8 cellular contexts compared by ENCODE assay signal in genomic region chr6:32842690-32843089, GRCh38. TPM values are rescaled to one million over a fixed set of nuclear protein-coding genes. Genes with fewer than 3 reads are reported as not detected.
DNase-seq lines count a peak whose midpoint lies in the region; ATAC-seq, FAIRE-seq and TF ChIP-seq lines count a peak whose summit lies in the region.
"Had no signal": no experiment of that assay in that cellular context is flagged by ENCODE, and none has a peak within 500 bp of the region (broad histone marks: within the 10 kb centered on the region; RNA-seq: fewer than 3 reads in every experiment).

No MANE protein-coding gene starts in this region.

- H3K27ac ChIP-seq in Panc1 (ENCODE audit: low read length): peak overlapping the region; percentile 96; the same call in 1 of the 2 replicates
- peak overlapping the region in 19 of 21 experiments; percentile 9 to 100 (median 98) for H3K27ac ChIP-seq in skin epidermis
- H3K27ac ChIP-seq in coronary artery: peak overlapping the region in 1 of 2 donors; percentile 3

- H3K9me3 ChIP-seq in Panc1 (ENCODE audit: control insufficient read depth, insufficient read depth, low read depth, low read length): no peaks in the 10 kb centered on the region

- in situ Hi-C loops in Panc1 (cut with HindIII; ENCODE audit: low pct_unique_long_range_greater_than_20kb, low sequenced_read_pairs): no loop called here

- H3K27me3 ChIP-seq in Panc1 (ENCODE audit: control insufficient read depth, insufficient read depth, low read length): no peaks in the 10 kb centered on the region

- TF ChIP-seq POLR2A in GM12891 (IDR thresholded peaks at IDR 0.05; ENCODE audit: low read depth, low read length): 0 out of 2 replicates have a peak, but pooled peaks have one; percentile 20

- peak overlapping the region in 1 of 2 experiments; percentile 77; a peak in 1 of 4 replicates for H3K4me3 ChIP-seq in Panc1 (ENCODE audit: low read depth in 2 of 2, low read length in 2 of 2)
- H3K4me3 ChIP-seq in fibroblast of villous mesenchyme (ENCODE audit: low read depth, low read length): peak overlapping the region; percentile 96
- H3K4me3 ChIP-seq in skin epidermis: peak overlapping the region in 6 of 7 experiments; percentile 68 to 85 (median 80)
- no peak overlapping the region for H3K4me3 ChIP-seq in coronary artery

- ATAC-seq in Panc1: no peak

- H3K4me1 ChIP-seq in Panc1 (ENCODE audit: control insufficient read depth, insufficient read depth, low read length): peaks cover 7% of the 10 kb centered on the region

- H3K36me3 ChIP-seq in Panc1 (ENCODE audit: control insufficient read depth, insufficient read depth, low read length): no peaks in the 10 kb centered on the region

- CTCF ChIA-PET in Panc1 (lab: Charles Lee): no interaction called here

- no TSS peak for BruUV-seq in Panc1 (replicated peaks; lab: Mats Ljungman, UMichigan)

- DNase-seq in GM12891 (ENCODE audit: insufficient read length, low spot score) (no peak), Panc1 (ENCODE audit: low read depth, low spot score) (no peak), fibroblast of villous mesenchyme (ENCODE audit: low read depth) (no peak), SKM-1 treated with dmso at 0.1 percent for 144 hours (lab: John Stamatoyannopoulos, UW; ENCODE audit: unreplicated experiment) (no peak), NCI-H748 treated with DMSO at 0.1 percent for 48 hours (lab: John Stamatoyannopoulos, UW) (no peak), coronary artery (ENCODE audit: low spot score) (no peak)

- no peak for TF ChIP-seq CTCF in Panc1 (IDR thresholded peaks at IDR 0.05)
- TF ChIP-seq CTCF in fibroblast of villous mesenchyme (IDR thresholded peaks at IDR 0.05; ENCODE audit: insufficient read depth, low read depth, low read length): no peak
- no peak for TF ChIP-seq CTCF in coronary artery (IDR thresholded peaks at IDR 0.05)

- POLR2A ChIA-PET in Panc1 (lab: Charles Lee): no interaction called here

- intact Hi-C loops in Panc1 (cut with micrococcal nuclease; ENCODE audit: unreplicated experiment): no loop called here

- no peak for FAIRE-seq in GM12891 (lab: Jason Lieb, UNC)

TF ChIP-seq in GM12891, 5 proteins besides CTCF, POLR2A, EP300 and RAD21:
- TF ChIP-seq SPI1 (IDR thresholded peaks at IDR 0.05; ENCODE audit: low read depth, low read length) (no peak), TAF1 (IDR thresholded peaks at IDR 0.05; ENCODE audit: low read depth, low read length) (no peak), POLR2AphosphoS5 (IDR thresholded peaks at IDR 0.05; ENCODE audit: low read depth, low read length) (no peak), PAX5 (IDR thresholded peaks at IDR 0.05; ENCODE audit: insufficient read depth, low read length, severe bottlenecking) (no peak), POU2F2 (IDR thresholded peaks at IDR 0.05; ENCODE audit: low read depth, low read length) (no peak)

RNA-seq across cellular contexts. Expression of gene PSMB8, which starts 1.2 kb away (rescaled TPM):
- 241 TPM for polyA plus RNA-seq in GM12891 (2012; ENCODE audit: low read depth, missing spikeins)
- total RNA-seq in Panc1 (2021; ENCODE audit: unreplicated experiment): 43.8 TPM
- 37.8 TPM for polyA plus RNA-seq in Panc1 (2012; ENCODE audit: insufficient read length)
- total RNA-seq in fibroblast of villous mesenchyme: 72.5 and 78.2 TPM in 2 replicates

RNA-seq across cellular contexts. Expression of gene TAP2, which starts 4.2 kb away (rescaled TPM):
- polyA plus RNA-seq in GM12891 (2012; ENCODE audit: low read depth, missing spikeins): 43.1 TPM
- 93.6 TPM for total RNA-seq in Panc1 (2021; ENCODE audit: unreplicated experiment)
- polyA plus RNA-seq in Panc1 (2012; ENCODE audit: insufficient read length): 112 TPM
- total RNA-seq in fibroblast of villous mesenchyme: 20.6 and 33.7 TPM in 2 replicates

RNA-seq across cellular contexts. Expression of gene TAP1, which starts 10.8 kb away (rescaled TPM):
- polyA plus RNA-seq in GM12891 (2012; ENCODE audit: low read depth, missing spikeins): 128 TPM
- total RNA-seq in Panc1 (2021; ENCODE audit: unreplicated experiment) (74.7 TPM), fibroblast of villous mesenchyme (70.5 and 122 TPM in 2 replicates)
- 70.5 TPM for polyA plus RNA-seq in Panc1 (2012; ENCODE audit: insufficient read length)

RNA-seq across cellular contexts. Expression of gene PSMB9, which starts 11.3 kb away (rescaled TPM):
- polyA plus RNA-seq in GM12891 (2012; ENCODE audit: low read depth, missing spikeins): 292 TPM
- total RNA-seq in Panc1 (2021; ENCODE audit: unreplicated experiment): 41.5 TPM
- 46.9 TPM for polyA plus RNA-seq in Panc1 (2012; ENCODE audit: insufficient read length)
- 34.8 and 59.6 TPM in 2 replicates for total RNA-seq in fibroblast of villous mesenchyme

RNA-seq across cellular contexts. Expression of gene HLA-DOB, which starts 25.9 kb away (rescaled TPM):
- polyA plus RNA-seq in GM12891 (2012; ENCODE audit: low read depth, missing spikeins): 74.3 TPM
- total RNA-seq in Panc1 (2021; ENCODE audit: unreplicated experiment) (0.39 TPM), fibroblast of villous mesenchyme (0.32 and 0.43 TPM in 2 replicates)
- not detected for polyA plus RNA-seq in Panc1 (2012; ENCODE audit: insufficient read length)
- total RNA-seq: pulmonary artery endothelial cell had no signal
